11 cellular contexts compared by ENCODE assay signal in genomic region chr5:149152317-149152746, GRCh38. TPM values are rescaled to one million over a fixed set of nuclear protein-coding genes. Genes with fewer than 3 reads are reported as not detected.
DNase-seq lines count a peak whose midpoint lies in the region; ATAC-seq and TF ChIP-seq lines count a peak whose summit lies in the region.
"Had no signal": no experiment of that assay in that cellular context is flagged by ENCODE, and none has a peak within 500 bp of the region (broad histone marks: within the 10 kb centered on the region; RNA-seq: fewer than 3 reads in every experiment).

No MANE protein-coding gene starts in this region.

- DNase-seq in HK-2 (ENCODE audit: unreplicated experiment) (peak; percentile 28), brain microvascular endothelial cell (no peak), NCI-H524 treated with DMSO at 0.1 percent for 48 hours (lab: John Stamatoyannopoulos, UW) (no peak), aorta (no peak)
- DNase-seq in stimulated activated naive CD8-positive, alpha-beta T cell treated with anti-CD3 and anti-CD28 coated beads, Interleukin-15, Interleukin-2, amounts not matched to agents 100 U/mL and 50 U/mL, for 24 hours = no peak
- DNase-seq: anterior cingulate cortex, KG1, posterior cingulate gyrus had no signal

- no peak overlapping the region for H2AFZ ChIP-seq in ACC112 (ENCODE audit: low read length, unreplicated experiment)

- H3K36me3 ChIP-seq in ACC112 (ENCODE audit: insufficient read depth, low read length) (peaks cover 22% of the 10 kb centered on the region), brain microvascular endothelial cell (replicated peaks) (no peaks in the 10 kb centered on the region), liver (ENCODE audit: control insufficient read depth in 4 of 4, insufficient read depth in 3 of 4, low read depth in 1 of 4, low read length in 3 of 4) (no peaks in the 10 kb centered on the region), aorta (ENCODE audit: control insufficient read depth in 1 of 2, insufficient read depth in 2 of 2, low read length in 1 of 2) (no peaks in the 10 kb centered on the region)

- H3K4me3 ChIP-seq in ACC112 (ENCODE audit: low read depth, low read length) = peak overlapping the region; percentile 13; the same call in 1 of the 2 replicates
- H3K4me3 ChIP-seq in brain microvascular endothelial cell (ENCODE audit: low read depth, low read length) = no peak overlapping the region
- H3K4me3 ChIP-seq in liver (ENCODE audit: low read depth in 1 of 3, low read length in 3 of 3) = no peak overlapping the region
- no peak overlapping the region for H3K4me3 ChIP-seq in aorta (ENCODE audit: low read length in 2 of 2)

- intact Hi-C loops in aorta (cut with DNase I) = no loop called here

- TF ChIP-seq CTCF in brain microvascular endothelial cell (IDR thresholded peaks at IDR 0.05; ENCODE audit: low read depth, low read length, missing control alignments) = no peak
- TF ChIP-seq CTCF in liver (IDR thresholded peaks at IDR 0.05; ENCODE audit: low read depth, low read length, missing input control) = no peak

- peak; percentile 24 to 58 for TF ChIP-seq RAD21 in liver (IDR thresholded peaks at IDR 0.05)

- peaks cover 94% of the 10 kb centered on the region for H3K4me1 ChIP-seq in ACC112 (ENCODE audit: control insufficient read depth, insufficient read depth, low read length, unreplicated experiment)
- peaks cover 20 to 89% (median 42%) of the 10 kb centered on the region in 4 donors for H3K4me1 ChIP-seq in liver (ENCODE audit: control insufficient read depth in 4 of 4, insufficient read depth in 4 of 4, low read length in 3 of 4)
- peaks cover 4 to 5% of the 10 kb centered on the region in 2 donors for H3K4me1 ChIP-seq in aorta (ENCODE audit: control insufficient read depth in 1 of 2, insufficient read depth in 2 of 2, low read length in 2 of 2)

- no peaks in the 10 kb centered on the region for H3K27me3 ChIP-seq in ACC112 (ENCODE audit: insufficient read depth, low read length)
- no peaks in the 10 kb centered on the region for H3K27me3 ChIP-seq in brain microvascular endothelial cell (replicated peaks)
- no peaks in the 10 kb centered on the region for H3K27me3 ChIP-seq in liver (ENCODE audit: control insufficient read depth in 4 of 4, insufficient read depth in 4 of 4, low read length in 3 of 4)
- no peaks in the 10 kb centered on the region for H3K27me3 ChIP-seq in aorta (ENCODE audit: control insufficient read depth in 1 of 2, insufficient read depth in 2 of 2, low read length in 1 of 2)

- peaks cover 100% of the 10 kb centered on the region for H3K79me2 ChIP-seq in ACC112 (ENCODE audit: control insufficient read depth, insufficient read depth, low read length, unreplicated experiment)

- H3K27ac ChIP-seq in ACC112 (ENCODE audit: low read depth, low read length) (peak overlapping the region; percentile 70), brain microvascular endothelial cell (peak overlapping the region; percentile 13), liver (ENCODE audit: low read depth in 1 of 2, low read length in 2 of 2) (peak overlapping the region; percentile 89 to 96), aorta (ENCODE audit: low read depth in 1 of 2, low read length in 2 of 2) (peak overlapping the region in 1 of 2 donors; percentile 52)

- ATAC-seq in HG03175 (IDR thresholded peaks at IDR 0.05; ENCODE audit: unreplicated experiment) = no peak
- no peak for ATAC-seq in aorta (ENCODE audit: low FRiP score)
- ATAC-seq in stimulated activated naive CD8-positive, alpha-beta T cell treated with anti-CD3 and anti-CD28 coated beads, Interleukin-15, Interleukin-2, amounts not matched to agents 100 U/mL and 50 U/mL, for 24 hours = no peak

- in situ Hi-C loops in brain microvascular endothelial cell (cut with HindIII; ENCODE audit: low pct_ligation_motif_present, low sequenced_read_pairs) = no loop called here

- WGBS in liver = 21% methylated on average over 2 of the region's 2 CpGs
- 50 to 67% methylated on average over 2 of the region's 2 CpGs for WGBS in aorta, 2 donors

- H3K9me3 ChIP-seq in liver (ENCODE audit: control insufficient read depth in 4 of 4, low read length in 3 of 4) (no peaks in the 10 kb centered on the region), aorta (ENCODE audit: control insufficient read depth, low read length) (no peaks in the 10 kb centered on the region)

- peak overlapping the region in 1 of 2 donors; percentile 59 for H3K9ac ChIP-seq in liver (ENCODE audit: low read depth in 1 of 2, low read length in 2 of 2)

TF ChIP-seq in liver, 16 proteins besides CTCF, POLR2A, EP300 and RAD21:
- TF ChIP-seq REST (IDR thresholded peaks at IDR 0.05) = peak; percentile 72
- peak; percentile 82 for TF ChIP-seq ZBTB33 (IDR thresholded peaks at IDR 0.05)
- TF ChIP-seq SP1 (IDR thresholded peaks at IDR 0.05) = peak; percentile 98
- peak; percentile 81 to 90 for TF ChIP-seq GABPA (IDR thresholded peaks at IDR 0.05 in 1 of 2, conservative IDR thresholded peaks at IDR 0.05 in 1 of 2)
- TF ChIP-seq HNF4A (conservative IDR thresholded peaks at IDR 0.05) = peak; percentile 88 to 91
- TF ChIP-seq HNF4G (IDR thresholded peaks at IDR 0.05) = peak; percentile 59
- no peak for TF ChIP-seq TAF1 (conservative IDR thresholded peaks at IDR 0.05)
- peak; percentile 42 for TF ChIP-seq YY1 (IDR thresholded peaks at IDR 0.05)
- peak; percentile 72 for TF ChIP-seq FOXA1 (IDR thresholded peaks at IDR 0.05)
- TF ChIP-seq RXRA (IDR thresholded peaks at IDR 0.05) = peak; percentile 98
- TF ChIP-seq FOXA2 (IDR thresholded peaks at IDR 0.05) = peak; percentile 84
- TF ChIP-seq ATF3 (IDR thresholded peaks at IDR 0.05) = peak; percentile 91
- TF ChIP-seq JUND (IDR thresholded peaks at IDR 0.05) = peak; percentile 99
- peak; percentile 83 for TF ChIP-seq MAX (IDR thresholded peaks at IDR 0.05)
- peak; percentile 97 for TF ChIP-seq NR2F2 (IDR thresholded peaks at IDR 0.05)
- peak; percentile 21 to 69 for TF ChIP-seq EGR1 (IDR thresholded peaks at IDR 0.05; ENCODE audit: low read depth in 2 of 2)

RNA-seq across cellular contexts. Expression of gene ABLIM3, which starts 11.0 kb away (rescaled TPM):
- total RNA-seq in liver = 100 to 1,000 TPM in 1 of 2 donors, 1 to 10 TPM in 1; 6.8 to 131 TPM
- polyA plus RNA-seq in liver = 10 to 100 TPM; 23.2 to 63.0 TPM
- total RNA-seq in aorta = 10 to 100 TPM; 44.4 to 46.0 TPM
- polyA plus RNA-seq in aorta = 10 to 100 TPM; 15.8 to 33.1 TPM
